ENCODE assay signal across 1 cellular context in genomic region chr4:77145806-77146425, GRCh38.
TF ChIP-seq lines count a peak whose summit lies in the region.

No MANE protein-coding gene starts in this region.

TF ChIP-seq in H1, 55 proteins besides CTCF, POLR2A, EP300 and RAD21 (continued from another document):
- TF ChIP-seq RXRA (IDR thresholded peaks at IDR 0.05; ENCODE audit: insufficient read depth, low read depth, low read length) (no peak), SIRT6 (IDR thresholded peaks at IDR 0.05; ENCODE audit: low read length) (no peak), ATF2 (IDR thresholded peaks at IDR 0.05; ENCODE audit: low read length) (no peak), RBBP5 (IDR thresholded peaks at IDR 0.05; ENCODE audit: borderline replicate concordance, low read depth, low read length) (no peak)
